9 cellular contexts compared by ENCODE assay signal in the genomic region with DNA sequence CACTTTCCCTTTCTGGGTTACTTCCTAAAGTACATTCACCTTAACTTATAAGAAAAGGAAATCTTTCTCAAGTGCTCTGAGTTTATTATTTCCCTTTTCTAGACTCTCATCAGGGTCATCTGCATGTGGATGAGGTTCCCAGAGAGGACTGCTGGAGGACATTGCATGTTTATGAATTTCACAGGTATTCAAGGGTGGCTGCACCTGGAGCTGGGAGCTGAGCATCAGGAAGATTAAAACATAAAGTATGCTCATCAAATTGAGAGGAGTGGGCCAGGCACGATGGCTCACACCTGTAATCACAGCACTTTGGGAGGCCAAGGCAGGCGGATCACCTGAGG. TPM values are rescaled to one million over a fixed set of nuclear protein-coding genes. Genes with fewer than 3 reads are reported as not detected.
DNase-seq lines count a peak whose midpoint lies in the region; ATAC-seq and TF ChIP-seq lines count a peak whose summit lies in the region.
"Had no signal": no experiment of that assay in that cellular context is flagged by ENCODE, and none has a peak within 500 bp of the region (broad histone marks: within the 10 kb centered on the region; RNA-seq: fewer than 3 reads in every experiment).

No MANE protein-coding gene starts in this region.

- CTCF ChIA-PET in activated CD8-positive, alpha-beta memory T cell treated with anti-CD3 and anti-CD28 coated beads, Interleukin-2, amount 10 ng/mL, durations not matched to agents 7 days and 5 days (lab: Charles Lee): interaction anchor here (1.3 to 2.8 kb wide), 5 partner anchors 10 to 302 kb away, joined by 4 to 12 read pairs (median 5); partner anchors contain the start of gene RRAGA

- no peak for TF ChIP-seq CTCF in WI38 (IDR thresholded peaks at IDR 0.05; ENCODE audit: low read depth, low read length)
- TF ChIP-seq CTCF in gastroesophageal sphincter (IDR thresholded peaks at IDR 0.05): no peak

- peak overlapping the region; percentile 33 for H3K4me3 Mint-ChIP-seq in activated CD8-positive, alpha-beta memory T cell treated with anti-CD3 and anti-CD28 coated beads, Interleukin-2, amount 10 ng/mL, durations not matched to agents 7 days and 5 days
- peak overlapping the region; percentile 55 to 78 for H3K4me3 Mint-ChIP-seq in stimulated activated naive CD8-positive, alpha-beta T cell treated with anti-CD3 and anti-CD28 coated beads, Interleukin-15, amount 100 ng/mL, for 72 hours

- no peaks in the 10 kb centered on the region for H3K9me3 Mint-ChIP-seq in activated CD8-positive, alpha-beta memory T cell treated with anti-CD3 and anti-CD28 coated beads, Interleukin-2, amount 10 ng/mL, durations not matched to agents 7 days and 5 days (ENCODE audit: low read depth)
- H3K9me3 Mint-ChIP-seq in stimulated activated naive CD8-positive, alpha-beta T cell treated with anti-CD3 and anti-CD28 coated beads, Interleukin-15, amount 100 ng/mL, for 72 hours: no peaks in the 10 kb centered on the region

- H3K27ac ChIP-seq in gastroesophageal sphincter: peak overlapping the region in 3 of 4 donors; percentile 51 to 75 (median 61)

- H3K4me3 ChIP-seq in WI38 (ENCODE audit: low read depth, low read length) (peak overlapping the region; percentile 17; the same call in 1 of the 2 replicates), gastroesophageal sphincter (no peak overlapping the region)

- H3K27me3 Mint-ChIP-seq in activated CD8-positive, alpha-beta memory T cell treated with anti-CD3 and anti-CD28 coated beads, Interleukin-2, amount 10 ng/mL, durations not matched to agents 7 days and 5 days: no peaks in the 10 kb centered on the region
- H3K27me3 Mint-ChIP-seq in stimulated activated naive CD8-positive, alpha-beta T cell treated with anti-CD3 and anti-CD28 coated beads, Interleukin-15, amount 100 ng/mL, for 72 hours: no peaks in the 10 kb centered on the region

- DNase-seq in activated CD8-positive, alpha-beta memory T cell treated with anti-CD3 and anti-CD28 coated beads, Interleukin-2, amount 10 ng/mL, durations not matched to agents 7 days and 5 days: no peak
- no peak for DNase-seq in activated CD8-positive, alpha-beta memory T cell treated with anti-CD3 and anti-CD28 coated beads for 24 hours
- DNase-seq in stimulated activated naive CD8-positive, alpha-beta T cell treated with anti-CD3 and anti-CD28 coated beads, Interleukin-15, amount 100 ng/mL, for 72 hours: no peak
- no peak for DNase-seq in left lobe of liver (ENCODE audit: low spot score)
- no peak for DNase-seq in cerebellar cortex (ENCODE audit: low spot score)
- DNase-seq in HCEC 1CT: no peak
- DNase-seq: NCI-H526 had no signal

- peak; percentile 10 for ATAC-seq in activated CD8-positive, alpha-beta memory T cell treated with anti-CD3 and anti-CD28 coated beads, Interleukin-2, amount 10 ng/mL, durations not matched to agents 7 days and 5 days
- no peak for ATAC-seq in gastroesophageal sphincter
- ATAC-seq in stimulated activated naive CD8-positive, alpha-beta T cell treated with anti-CD3 and anti-CD28 coated beads, Interleukin-15, amount 100 ng/mL, for 72 hours: no peak
- no peak for ATAC-seq in left lobe of liver

- H3K27ac Mint-ChIP-seq in activated CD8-positive, alpha-beta memory T cell treated with anti-CD3 and anti-CD28 coated beads, Interleukin-2, amount 10 ng/mL, durations not matched to agents 7 days and 5 days: peak overlapping the region; percentile 87
- peak overlapping the region; percentile 40 to 99 for H3K27ac Mint-ChIP-seq in stimulated activated naive CD8-positive, alpha-beta T cell treated with anti-CD3 and anti-CD28 coated beads, Interleukin-15, amount 100 ng/mL, for 72 hours

- H3K36me3 ChIP-seq in gastroesophageal sphincter: no peaks in the 10 kb centered on the region

- no peaks in the 10 kb centered on the region for H3K9me3 ChIP-seq in gastroesophageal sphincter

- TF ChIP-seq EP300 in gastroesophageal sphincter (IDR thresholded peaks at IDR 0.05): no peak

- 64% methylated on average over 2 of the region's 2 CpGs; no CpG with 5 or more reads in 1 of the 2 donors for WGBS in gastroesophageal sphincter (ENCODE audit: low coverage in 1 of 2), 2 donors

- no peak for TF ChIP-seq POLR2A in gastroesophageal sphincter (IDR thresholded peaks at IDR 0.05)

- no peaks in the 10 kb centered on the region for H3K4me1 ChIP-seq in gastroesophageal sphincter

- H3K27me3 ChIP-seq in gastroesophageal sphincter: no peaks in the 10 kb centered on the region

- peaks cover 20% of the 10 kb centered on the region for H3K4me1 Mint-ChIP-seq in activated CD8-positive, alpha-beta memory T cell treated with anti-CD3 and anti-CD28 coated beads, Interleukin-2, amount 10 ng/mL, durations not matched to agents 7 days and 5 days
- H3K4me1 Mint-ChIP-seq in stimulated activated naive CD8-positive, alpha-beta T cell treated with anti-CD3 and anti-CD28 coated beads, Interleukin-15, amount 100 ng/mL, for 72 hours: peaks cover 36% of the 10 kb centered on the region

- H3K36me3 Mint-ChIP-seq in activated CD8-positive, alpha-beta memory T cell treated with anti-CD3 and anti-CD28 coated beads, Interleukin-2, amount 10 ng/mL, durations not matched to agents 7 days and 5 days: peaks cover 3% of the 10 kb centered on the region

RNA-seq across cellular contexts. Expression of gene PLIN2, which starts 34.7 kb away (rescaled TPM):
- total RNA-seq in activated CD8-positive, alpha-beta memory T cell treated with anti-CD3 and anti-CD28 coated beads, Interleukin-2, amount 10 ng/mL, durations not matched to agents 7 days and 5 days: 10 to 100 TPM; 48.3 to 53.2 TPM
- 100 to 1,000 TPM in 2 of 4 donors, 10 to 100 TPM in 2; 39.5 to 123 (median 80.7) TPM for total RNA-seq in gastroesophageal sphincter
- 281 TPM for total RNA-seq in left lobe of liver

RNA-seq across cellular contexts. Expression of gene HAUS6, which starts 59.3 kb away (rescaled TPM):
- total RNA-seq in activated CD8-positive, alpha-beta memory T cell treated with anti-CD3 and anti-CD28 coated beads, Interleukin-2, amount 10 ng/mL, durations not matched to agents 7 days and 5 days: 10 to 100 TPM; 30.7 to 32.7 TPM
- total RNA-seq in gastroesophageal sphincter: 10 to 100 TPM in 2 of 4 donors, 1 to 10 TPM in 2; 7.3 to 16.5 (median 9.8) TPM
- total RNA-seq in left lobe of liver: 2.6 TPM
